In the genomic region with DNA sequence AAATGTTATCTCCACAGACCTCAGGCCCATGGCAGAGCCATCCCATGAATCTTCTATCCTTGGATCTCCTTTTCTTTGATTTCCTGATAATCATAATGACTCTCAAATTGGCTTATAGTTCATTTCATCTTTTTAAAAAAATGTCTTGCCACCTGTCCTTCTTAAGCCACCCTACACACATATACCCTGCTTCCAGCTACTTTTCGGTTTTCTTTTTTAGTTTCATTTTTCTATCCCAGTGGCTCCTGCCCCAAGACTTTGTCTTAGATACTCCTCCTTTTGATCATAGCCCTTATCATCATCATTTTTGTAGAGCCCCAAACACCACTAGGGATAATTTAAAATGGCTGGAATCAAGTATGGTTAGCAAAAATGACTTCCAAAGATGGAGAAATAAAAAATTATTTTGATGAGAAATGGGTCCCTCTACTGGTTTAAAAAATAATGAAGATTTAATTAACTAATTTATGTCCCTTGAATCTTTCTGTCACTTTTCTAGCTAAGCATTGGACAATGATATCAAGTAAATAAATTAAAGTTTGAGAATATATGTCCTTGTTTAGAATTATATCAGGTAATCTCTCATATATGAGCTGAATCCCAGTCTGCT, we compare ENCODE assay signal across 13 cellular contexts.
DNase-seq lines count a peak whose midpoint lies in the region; ATAC-seq and TF ChIP-seq lines count a peak whose summit lies in the region.
"Had no signal": no experiment of that assay in that cellular context is flagged by ENCODE, and none has a peak within 500 bp of the region (broad histone marks: within the 10 kb centered on the region; RNA-seq: fewer than 3 reads in every experiment).

No MANE protein-coding gene starts in this region.

- peaks cover 8% of the 10 kb centered on the region for H3K4me1 Mint-ChIP-seq in mesothelial cell of epicardium
- no peaks in the 10 kb centered on the region for H3K4me1 Mint-ChIP-seq in natural killer cell
- H3K4me1 Mint-ChIP-seq: activated naive CD8-positive, alpha-beta T cell treated with anti-CD3 and anti-CD28 coated beads, Interleukin-2, amount 50 U/mL, for 24 hours had no signal

- no peak overlapping the region for H3K27ac ChIP-seq in C4-2B
- no peak overlapping the region for H3K27ac ChIP-seq in KMS-11

- no peaks in the 10 kb centered on the region for H3K27me3 ChIP-seq in KMS-11 (ENCODE audit: insufficient read depth, low read depth)
- no peaks in the 10 kb centered on the region for H3K27me3 ChIP-seq in adipocyte (replicated peaks; ENCODE audit: control insufficient read depth, insufficient read depth, low read length)

- H3K27me3 Mint-ChIP-seq in mesothelial cell of epicardium (ENCODE audit: low read depth) = no peaks in the 10 kb centered on the region
- no peaks in the 10 kb centered on the region for H3K27me3 Mint-ChIP-seq in natural killer cell (ENCODE audit: low read depth in 2 of 2)
- H3K27me3 Mint-ChIP-seq: activated naive CD8-positive, alpha-beta T cell treated with anti-CD3 and anti-CD28 coated beads, Interleukin-2, amount 50 U/mL, for 24 hours had no signal

- intact Hi-C loops in natural killer cell (cut with micrococcal nuclease) = no loop called here

- no peak overlapping the region for H3K4me2 ChIP-seq in KMS-11

- DNase-seq in adipocyte (ENCODE audit: low read depth) = peak; percentile 58
- DNase-seq in mesothelial cell of epicardium (ENCODE audit: low spot score in 2 of 2, unreplicated experiment in 2 of 2) = no peak
- DNase-seq in natural killer cell = no peak
- no peak for DNase-seq in stimulated activated CD4-positive, alpha-beta T cell treated with anti-CD3 and anti-CD28 coated beads, Interleukin-4, amount 100 ng/mL, for 24 hours
- no peak for DNase-seq in germinal center (ENCODE audit: low spot score)
- DNase-seq: activated naive CD8-positive, alpha-beta T cell treated with anti-CD3 and anti-CD28 coated beads, Interleukin-2, amount 50 U/mL, for 24 hours; GOT3; NCI-H187; SHP77 treated with DMSO at 0.1 percent for 48 hours had no signal

- no peaks in the 10 kb centered on the region; the same call in 1 of the 2 replicates for H4K20me1 ChIP-seq in KMS-11 (ENCODE audit: insufficient read depth)

- TF ChIP-seq CTCF in C4-2B (conservative IDR thresholded peaks at IDR 0.05) = peak; percentile 61
- TF ChIP-seq CTCF in KMS-11 (conservative IDR thresholded peaks at IDR 0.05; ENCODE audit: low read depth, low read length) = no peak; the same call in 1 of the 2 replicates
- TF ChIP-seq CTCF in mesothelial cell of epicardium (IDR thresholded peaks at IDR 0.05; ENCODE audit: unreplicated experiment) = peak; percentile 28
- TF ChIP-seq CTCF in natural killer cell (IDR thresholded peaks at IDR 0.05) = no peak

- H3K27ac Mint-ChIP-seq in mesothelial cell of epicardium (no peak overlapping the region), natural killer cell (no peak overlapping the region)
- H3K27ac Mint-ChIP-seq: activated naive CD8-positive, alpha-beta T cell treated with anti-CD3 and anti-CD28 coated beads, Interleukin-2, amount 50 U/mL, for 24 hours had no signal

- peaks cover 3% of the 10 kb centered on the region for H3K4me1 ChIP-seq in KMS-11 (ENCODE audit: low read depth, poor library complexity, severe bottlenecking)
- H3K4me1 ChIP-seq in adipocyte (ENCODE audit: control insufficient read depth, insufficient read depth, low read length) = peaks cover 6% of the 10 kb centered on the region

- H3K4me3 Mint-ChIP-seq in mesothelial cell of epicardium (no peak overlapping the region), natural killer cell (no peak overlapping the region)
- H3K4me3 Mint-ChIP-seq: activated naive CD8-positive, alpha-beta T cell treated with anti-CD3 and anti-CD28 coated beads, Interleukin-2, amount 50 U/mL, for 24 hours had no signal

- ATAC-seq in natural killer cell = no peak
- ATAC-seq in GM21367 (IDR thresholded peaks at IDR 0.05; ENCODE audit: unreplicated experiment) = no peak
- ATAC-seq: activated naive CD8-positive, alpha-beta T cell treated with anti-CD3 and anti-CD28 coated beads, Interleukin-2, amount 50 U/mL, for 24 hours; left lobe of liver had no signal

- no peak overlapping the region for H3K4me3 ChIP-seq in KMS-11 (IDR thresholded peaks at IDR 0.05; ENCODE audit: insufficient read depth, low read depth, low read length)
- no peak overlapping the region for H3K4me3 ChIP-seq in adipocyte (ENCODE audit: low read length)

- H3K9me3 ChIP-seq in adipocyte (ENCODE audit: control insufficient read depth, low read length) = no peaks in the 10 kb centered on the region

- peak overlapping the region; percentile 20; the same call in 1 of the 2 replicates for H2AFZ ChIP-seq in KMS-11 (ENCODE audit: low read depth)

- H3K79me2 ChIP-seq in KMS-11 (ENCODE audit: insufficient read depth, low read depth) = no peaks in the 10 kb centered on the region

- no peaks in the 10 kb centered on the region for H3K36me3 Mint-ChIP-seq in mesothelial cell of epicardium
- no peaks in the 10 kb centered on the region for H3K36me3 Mint-ChIP-seq in natural killer cell

- H3K9me3 Mint-ChIP-seq in mesothelial cell of epicardium (no peaks in the 10 kb centered on the region), natural killer cell (peaks cover 4 to 11% of the 10 kb centered on the region in 2 donors)
- H3K9me3 Mint-ChIP-seq: activated naive CD8-positive, alpha-beta T cell treated with anti-CD3 and anti-CD28 coated beads, Interleukin-2, amount 50 U/mL, for 24 hours had no signal

- no peaks in the 10 kb centered on the region for H3K36me3 ChIP-seq in KMS-11 (ENCODE audit: insufficient read depth)
- no peaks in the 10 kb centered on the region for H3K36me3 ChIP-seq in adipocyte (ENCODE audit: control insufficient read depth, insufficient read depth, low read length, severe bottlenecking)

- H3K9ac ChIP-seq in KMS-11 (no peak overlapping the region), adipocyte (ENCODE audit: low read length) (no peak overlapping the region)

Comparison
In these comparisons a context has a peak if more than half of its experiments do, and no peak if none do; other contexts are left out.
1. CTCF ChIP-seq: peak in C4-2B (single experiment) and mesothelial cell of epicardium (single experiment); none in KMS-11 (single experiment) and natural killer cell (single experiment).